In genomic region chr3:139540686-139541085, GRCh38 we compare ENCODE assay signal across 12 cellular contexts. TPM values are rescaled to one million over a fixed set of nuclear protein-coding genes. Genes with fewer than 3 reads are reported as not detected.
DNase-seq lines count a peak whose midpoint lies in the region; ATAC-seq, FAIRE-seq and TF ChIP-seq lines count a peak whose summit lies in the region.
"Had no signal": no experiment of that assay in that cellular context is flagged by ENCODE, and none has a peak within 500 bp of the region (broad histone marks: within the 10 kb centered on the region; RNA-seq: fewer than 3 reads in every experiment).

No MANE protein-coding gene starts in this region.

- 57% methylated on average over 3 of the region's 3 CpGs for WGBS in hepatocyte (ENCODE audit: low lambda C conversion rate, missing lambda C conversion rate)

- peaks cover 6% of the 10 kb centered on the region for H3K36me3 Mint-ChIP-seq in MCF 10A (ENCODE audit: insufficient read depth, unreplicated experiment)

- H2AFZ ChIP-seq in PC-9 (no peak overlapping the region), hepatocyte (no peak overlapping the region)

- peaks cover 13% of the 10 kb centered on the region; the same call in 1 of the 2 replicates for H3F3A ChIP-seq in PC-9 (ENCODE audit: insufficient read depth, low read depth)

- TF ChIP-seq CTCF in breast epithelium (IDR thresholded peaks at IDR 0.05): no peak
- TF ChIP-seq CTCF in MCF 10A (IDR thresholded peaks at IDR 0.05; ENCODE audit: unreplicated experiment): no peak
- no peak for TF ChIP-seq CTCF in PC-9 (conservative IDR thresholded peaks at IDR 0.05)
- no peak for TF ChIP-seq CTCF in hepatocyte (IDR thresholded peaks at IDR 0.05; ENCODE audit: poor library complexity)

- no peaks in the 10 kb centered on the region for H3K27me3 ChIP-seq in breast epithelium
- no peaks in the 10 kb centered on the region for H3K27me3 ChIP-seq in PC-9 (ENCODE audit: insufficient read depth, low read depth)
- H3K27me3 ChIP-seq in hepatocyte: no peaks in the 10 kb centered on the region
- H3K27me3 ChIP-seq: MG63 had no signal

- H3K9me2 ChIP-seq in PC-9 (ENCODE audit: insufficient read depth) (no peaks in the 10 kb centered on the region), hepatocyte (replicated peaks; ENCODE audit: insufficient read depth) (no peaks in the 10 kb centered on the region)

- H3K4me3 Mint-ChIP-seq in MCF 10A (ENCODE audit: unreplicated experiment): no peak overlapping the region

- H3K36me3 ChIP-seq in breast epithelium: no peaks in the 10 kb centered on the region
- no peaks in the 10 kb centered on the region for H3K36me3 ChIP-seq in PC-9 (ENCODE audit: low read depth)
- no peaks in the 10 kb centered on the region for H3K36me3 ChIP-seq in hepatocyte (replicated peaks; ENCODE audit: insufficient read depth, low read depth)
- H3K36me3 ChIP-seq: MG63 had no signal

- H3K9me3 ChIP-seq in breast epithelium: no peaks in the 10 kb centered on the region
- H3K9me3 ChIP-seq in PC-9 (ENCODE audit: insufficient read depth, low read depth): no peaks in the 10 kb centered on the region
- no peaks in the 10 kb centered on the region for H3K9me3 ChIP-seq in hepatocyte (ENCODE audit: low read depth)

- no peaks in the 10 kb centered on the region for H3K9me3 Mint-ChIP-seq in MCF 10A (ENCODE audit: unreplicated experiment)

- POLR2A ChIA-PET in MCF 10A (lab: Yijun Ruan, JAX) (no interaction called here), PC-9 (lab: Charles Lee; ENCODE audit: unreplicated experiment) (interaction anchor here (0.7 kb wide), 1 partner anchor 1211 kb away, joined by 3 read pairs; no protein-coding TSS in a partner anchor)

- intact Hi-C loops in breast epithelium (cut with DNase I; ENCODE audit: low total_unique reads): no loop called here
- intact Hi-C loops in MCF 10A (cut with micrococcal nuclease): no loop called here
- intact Hi-C loops in PC-9 (cut with micrococcal nuclease; ENCODE audit: unreplicated experiment): no loop called here

- H3K27ac ChIP-seq in breast epithelium: peak overlapping the region; percentile 81 to 82
- H3K27ac ChIP-seq in PC-9: no peak overlapping the region
- peak overlapping the region; percentile 25 for H3K27ac ChIP-seq in hepatocyte
- H3K27ac ChIP-seq in substantia nigra (ENCODE audit: low read depth, low read length, poor library complexity, severe bottlenecking): peak overlapping the region; percentile 79

- no peak for ATAC-seq in HG03469 (IDR thresholded peaks at IDR 0.05; ENCODE audit: unreplicated experiment)
- ATAC-seq in HG02798 (IDR thresholded peaks at IDR 0.05; ENCODE audit: poor library complexity, unreplicated experiment): no peak

- no TSS peak for BruUV-seq in MCF 10A (replicated peaks; lab: Mats Ljungman, UMichigan)
- BruUV-seq in PC-9 (replicated peaks; lab: Mats Ljungman, UMichigan): no TSS peak

- H4K20me1 ChIP-seq in PC-9 (ENCODE audit: insufficient read depth) (no peaks in the 10 kb centered on the region), hepatocyte (ENCODE audit: insufficient read depth, poor library complexity, severe bottlenecking) (no peaks in the 10 kb centered on the region)

- peaks cover 2 to 9% of the 10 kb centered on the region in 2 donors for H3K4me1 ChIP-seq in breast epithelium
- H3K4me1 ChIP-seq in PC-9 (replicated peaks; ENCODE audit: insufficient read depth): peaks cover 44% of the 10 kb centered on the region
- H3K4me1 ChIP-seq in hepatocyte (ENCODE audit: insufficient read depth): peaks cover 33% of the 10 kb centered on the region

- DNase-seq in breast epithelium (ENCODE audit: low spot score in 2 of 2): no peak
- no peak for DNase-seq in MCF 10A (ENCODE audit: unreplicated experiment)
- no peak for DNase-seq in PC-9
- DNase-seq in hepatocyte (ENCODE audit: low spot score): no peak
- DNase-seq in substantia nigra (lab: John Stamatoyannopoulos, UW): peak in 1 of 49 donors; percentile 40
- DNase-seq in RCC 7860 (ENCODE audit: low spot score): no peak
- DNase-seq: foreskin melanocyte, MG63, T1000 had no signal

- FAIRE-seq in RCC 7860 (lab: Jason Lieb, UNC): no peak

- H3K4me2 ChIP-seq in PC-9 (peak overlapping the region; percentile 99), hepatocyte (peak overlapping the region; percentile 96)

- no peak overlapping the region for H3K27ac Mint-ChIP-seq in MCF 10A (ENCODE audit: low read depth, unreplicated experiment)

- peaks cover 3% of the 10 kb centered on the region for H3K4me1 Mint-ChIP-seq in MCF 10A (ENCODE audit: insufficient read depth, unreplicated experiment)

- no peak for TF ChIP-seq POLR2A in breast epithelium (IDR thresholded peaks at IDR 0.05)

- no peaks in the 10 kb centered on the region for H3K27me3 Mint-ChIP-seq in MCF 10A (ENCODE audit: insufficient read depth, unreplicated experiment)

- CTCF ChIA-PET in MCF 10A (lab: Yijun Ruan, JAX): interaction anchor here (7.7 kb wide), 1 partner anchor 21 kb away, joined by 34 read pairs; no protein-coding TSS in a partner anchor
- CTCF ChIA-PET in PC-9 (lab: Charles Lee): no interaction called here

- H3K4me3 ChIP-seq in breast epithelium: peak overlapping the region in 2 of 3 donors; percentile 64 to 74
- H3K4me3 ChIP-seq in PC-9: peak overlapping the region; percentile 67
- no peak overlapping the region for H3K4me3 ChIP-seq in hepatocyte

- H3K79me2 ChIP-seq in PC-9 (ENCODE audit: low read depth) (no peaks in the 10 kb centered on the region; the same call in 1 of the 2 replicates), hepatocyte (peaks cover 23% of the 10 kb centered on the region)

RNA-seq across cellular contexts. Expression of gene RBP1, which starts 1.1 kb away (rescaled TPM):
- total RNA-seq in breast epithelium (10 to 100 TPM in 2 of 3 donors, under 1 TPM in 1; 0.64 to 20.9 (median 14.7) TPM), MCF 10A (2022) (not detected in 2 replicates), PC-9 (2021) (40.2 and 77.6 TPM in 2 replicates), hepatocyte (35.1 and 42.0 TPM in 2 replicates)
- polyA plus RNA-seq in hepatocyte: 151 and 179 TPM in 2 replicates
- total RNA-seq: OCI-LY7 had no signal
